8 cellular contexts compared by ENCODE assay signal in the genomic region with DNA sequence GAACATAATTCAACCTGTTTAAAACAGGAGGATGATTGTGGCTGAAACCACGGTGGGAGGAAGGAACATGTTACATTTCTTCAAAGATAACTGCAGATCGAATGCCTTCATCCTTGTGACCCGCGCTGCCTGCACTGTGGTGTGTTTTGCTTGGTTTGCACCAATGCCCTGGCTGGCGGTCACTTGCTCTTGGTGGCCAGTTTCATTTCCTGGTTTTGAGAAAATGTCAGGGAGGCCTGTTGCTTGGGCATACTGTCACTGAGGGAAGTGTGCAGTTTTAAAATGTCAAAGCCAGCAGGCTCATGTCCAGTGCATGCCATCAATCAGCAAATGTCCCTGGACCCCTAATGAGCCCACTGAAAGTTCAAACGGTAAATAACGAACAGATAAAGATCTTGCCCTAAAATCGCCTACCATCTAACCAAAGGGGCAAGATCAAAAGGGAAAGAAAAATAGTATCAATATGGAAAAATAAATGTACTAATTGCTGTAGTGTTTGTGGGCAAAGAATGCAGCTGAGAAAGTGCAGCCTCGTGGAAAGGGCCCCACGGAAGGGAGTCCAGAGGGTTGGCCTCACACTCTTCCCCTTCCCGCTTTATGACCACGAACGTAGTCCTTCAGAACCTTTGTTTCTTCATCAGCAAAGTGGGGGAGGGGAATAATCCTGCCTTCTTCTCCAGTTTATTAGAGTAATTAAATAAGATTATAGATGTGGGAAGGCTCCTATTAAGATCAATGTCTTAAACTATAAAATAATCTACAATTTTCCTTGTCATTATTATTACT. TPM values are rescaled to one million over a fixed set of nuclear protein-coding genes. Genes with fewer than 3 reads are reported as not detected.
DNase-seq lines count a peak whose midpoint lies in the region; ATAC-seq and TF ChIP-seq lines count a peak whose summit lies in the region.

No MANE protein-coding gene starts in this region.

- POLR2A ChIA-PET in Caco-2 (lab: Charles Lee): no interaction called here

- intact Hi-C loops in activated T-helper 2 cell treated with anti-CD3 and anti-CD28 coated beads, Interferon-gamma antibody, Interleukin-2, Interleukin-4, amounts not matched to agents 10 μg/mL and 5 μg/mL and 100 μg/mL, durations not matched to agents 14 hours and 24 hours and 36 hours (cut with micrococcal nuclease): loop anchor here (5.0 to 10.0 kb wide), 3 partner anchors 107 to 700 kb away; no protein-coding TSS in a partner anchor
- intact Hi-C loops in Caco-2 (cut with micrococcal nuclease; ENCODE audit: unreplicated experiment): no loop called here

- H3K4me3 ChIP-seq in parathyroid adenoma (ENCODE audit: low read depth, low read length) (no peak overlapping the region), Caco-2 (ENCODE audit: low read depth, low read length) (no peak overlapping the region)

- H3K27me3 ChIP-seq in parathyroid adenoma (ENCODE audit: control insufficient read depth, insufficient read depth, low read length) (no peaks in the 10 kb centered on the region), Caco-2 (replicated peaks; ENCODE audit: control insufficient read depth, insufficient read depth, low read length) (no peaks in the 10 kb centered on the region)

- peak overlapping the region; percentile 90 for H3K27ac Mint-ChIP-seq in activated T-helper 2 cell treated with anti-CD3 and anti-CD28 coated beads, Interferon-gamma antibody, Interleukin-2, Interleukin-4, amounts not matched to agents 10 μg/mL and 5 μg/mL and 100 μg/mL, durations not matched to agents 14 hours and 24 hours and 36 hours
- H3K27ac Mint-ChIP-seq in Caco-2 (ENCODE audit: unreplicated experiment): no peak overlapping the region

- H3K4me3 Mint-ChIP-seq in activated T-helper 2 cell treated with anti-CD3 and anti-CD28 coated beads, Interferon-gamma antibody, Interleukin-2, Interleukin-4, amounts not matched to agents 10 μg/mL and 5 μg/mL and 100 μg/mL, durations not matched to agents 14 hours and 24 hours and 36 hours (ENCODE audit: low read depth): peak overlapping the region; percentile 72
- no peak overlapping the region for H3K4me3 Mint-ChIP-seq in Caco-2 (ENCODE audit: unreplicated experiment)

- H3K9me3 ChIP-seq in parathyroid adenoma (ENCODE audit: control insufficient read depth, low read length) (no peaks in the 10 kb centered on the region), Caco-2 (peaks cover 8% of the 10 kb centered on the region; the same call in 1 of the 2 replicates)

- peaks cover 39% of the 10 kb centered on the region for H3K36me3 Mint-ChIP-seq in activated T-helper 2 cell treated with anti-CD3 and anti-CD28 coated beads, Interferon-gamma antibody, Interleukin-2, Interleukin-4, amounts not matched to agents 10 μg/mL and 5 μg/mL and 100 μg/mL, durations not matched to agents 14 hours and 24 hours and 36 hours (ENCODE audit: low read depth)
- no peaks in the 10 kb centered on the region for H3K36me3 Mint-ChIP-seq in Caco-2 (ENCODE audit: insufficient read depth, unreplicated experiment)

- H3K36me3 ChIP-seq in parathyroid adenoma (ENCODE audit: control insufficient read depth, insufficient read depth, low read length) (no peaks in the 10 kb centered on the region), Caco-2 (ENCODE audit: control insufficient read depth, insufficient read depth, low read length) (no peaks in the 10 kb centered on the region)

- peak overlapping the region; percentile 62 for H3K4me2 ChIP-seq in parathyroid adenoma (ENCODE audit: low read length)

- ATAC-seq in GM19351 (IDR thresholded peaks at IDR 0.05; ENCODE audit: unreplicated experiment) (peak; percentile 30), HG03135 (IDR thresholded peaks at IDR 0.05; ENCODE audit: unreplicated experiment) (peak; percentile 31), HG02970 (IDR thresholded peaks at IDR 0.05; ENCODE audit: low FRiP score, unreplicated experiment) (no peak)

- H3K4me1 ChIP-seq in parathyroid adenoma (peaks cover 6% of the 10 kb centered on the region), Caco-2 (peaks cover 45% of the 10 kb centered on the region)

- H3K79me2 ChIP-seq in parathyroid adenoma: no peaks in the 10 kb centered on the region

- peaks cover 87% of the 10 kb centered on the region for H3K4me1 Mint-ChIP-seq in activated T-helper 2 cell treated with anti-CD3 and anti-CD28 coated beads, Interferon-gamma antibody, Interleukin-2, Interleukin-4, amounts not matched to agents 10 μg/mL and 5 μg/mL and 100 μg/mL, durations not matched to agents 14 hours and 24 hours and 36 hours (ENCODE audit: low read depth)
- H3K4me1 Mint-ChIP-seq in Caco-2 (ENCODE audit: low read depth, unreplicated experiment): peaks cover 24% of the 10 kb centered on the region

- DNase-seq in activated T-helper 2 cell treated with anti-CD3 and anti-CD28 coated beads, Interferon-gamma antibody, Interleukin-2, Interleukin-4, amounts not matched to agents 10 μg/mL and 5 μg/mL and 100 μg/mL, durations not matched to agents 14 hours and 24 hours and 36 hours (ENCODE audit: low spot score): no peak
- DNase-seq in H4 (ENCODE audit: low spot score): no peak
- no peak for DNase-seq in NCI-H2107 treated with DMSO at 0.1 percent for 48 hours (lab: John Stamatoyannopoulos, UW; ENCODE audit: unreplicated experiment)
- no peak for DNase-seq in Caco-2

- H3K9me3 Mint-ChIP-seq in activated T-helper 2 cell treated with anti-CD3 and anti-CD28 coated beads, Interferon-gamma antibody, Interleukin-2, Interleukin-4, amounts not matched to agents 10 μg/mL and 5 μg/mL and 100 μg/mL, durations not matched to agents 14 hours and 24 hours and 36 hours: no peaks in the 10 kb centered on the region
- H3K9me3 Mint-ChIP-seq in Caco-2 (ENCODE audit: unreplicated experiment): no peaks in the 10 kb centered on the region

- no peaks in the 10 kb centered on the region for H3K27me3 Mint-ChIP-seq in activated T-helper 2 cell treated with anti-CD3 and anti-CD28 coated beads, Interferon-gamma antibody, Interleukin-2, Interleukin-4, amounts not matched to agents 10 μg/mL and 5 μg/mL and 100 μg/mL, durations not matched to agents 14 hours and 24 hours and 36 hours (ENCODE audit: low read depth)
- H3K27me3 Mint-ChIP-seq in Caco-2 (ENCODE audit: insufficient read depth, unreplicated experiment): no peaks in the 10 kb centered on the region

- CTCF ChIA-PET in Caco-2 (lab: Charles Lee): no interaction called here

- H2AFZ ChIP-seq in parathyroid adenoma: no peak overlapping the region

- BruUV-seq in Caco-2 (replicated peaks; lab: Mats Ljungman, UMichigan): no TSS peak

- no peak for TF ChIP-seq CTCF in parathyroid adenoma (IDR thresholded peaks at IDR 0.05)
- TF ChIP-seq CTCF in Caco-2 (IDR thresholded peaks at IDR 0.05; ENCODE audit: insufficient read depth in 1 of 2, low read depth in 1 of 2, low read length in 1 of 2, severe bottlenecking in 1 of 2, unreplicated experiment in 1 of 2): no peak

- no peak overlapping the region for H3K9ac ChIP-seq in parathyroid adenoma

- H3K27ac ChIP-seq in parathyroid adenoma: no peak overlapping the region

RNA-seq across cellular contexts. Expression of a gene that starts 40.8 kb away (rescaled TPM):
- 38.1 and 38.3 TPM in 2 replicates for total RNA-seq in activated T-helper 2 cell treated with anti-CD3 and anti-CD28 coated beads, Interferon-gamma antibody, Interleukin-2, Interleukin-4, amounts not matched to agents 10 μg/mL and 5 μg/mL and 100 μg/mL, durations not matched to agents 14 hours and 24 hours and 36 hours
- total RNA-seq in H4 (2014; rRNA removed; shearing (Covaris generic)): 4.6 and 4.9 TPM in 2 replicates
- not detected in 2 replicates for total RNA-seq in Caco-2 (2022)
